Comparison of ENCODE assay signal across 8 cellular contexts in the genomic region with DNA sequence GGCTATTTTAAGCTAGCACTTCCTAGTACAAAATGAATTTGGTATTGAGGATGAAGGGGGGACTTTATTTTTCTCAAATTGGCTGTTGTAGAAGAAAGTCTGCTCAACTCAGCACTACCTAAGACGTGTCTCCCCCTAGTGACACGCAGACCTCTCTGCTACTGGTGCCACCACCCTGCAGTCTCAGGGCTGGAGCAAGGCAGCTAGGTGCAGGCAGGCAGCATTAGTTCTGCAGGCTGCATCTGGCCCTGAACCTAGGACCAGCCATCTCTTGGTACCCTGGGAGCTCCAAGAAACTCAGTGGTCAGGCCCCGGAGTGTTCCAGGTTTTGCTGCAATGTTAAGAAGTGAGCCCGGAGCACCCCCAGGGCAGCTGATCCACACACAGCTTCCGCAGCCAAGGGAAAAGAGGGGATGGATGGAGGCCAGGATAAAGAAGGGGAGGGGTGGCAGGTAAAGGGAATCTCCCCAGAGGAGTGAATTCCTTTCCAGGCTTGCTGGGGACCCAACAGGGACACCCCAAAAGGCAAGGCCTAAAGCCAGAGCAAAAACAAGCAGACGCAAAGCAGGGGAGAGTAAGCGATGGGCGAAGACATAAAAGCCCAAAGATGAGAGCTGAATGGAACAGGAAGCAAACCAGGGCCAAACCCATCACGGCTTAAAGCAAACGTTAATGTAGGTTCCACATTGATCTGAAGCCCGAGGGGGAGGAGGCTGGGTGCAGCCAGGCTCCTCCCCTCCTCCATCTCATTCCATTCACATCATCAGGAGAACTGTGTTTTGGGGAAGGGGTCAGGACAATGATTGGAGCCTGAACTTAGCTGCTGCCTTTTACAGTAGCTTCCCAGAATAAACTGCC.
DNase-seq lines count a peak whose midpoint lies in the region; ATAC-seq, FAIRE-seq and TF ChIP-seq lines count a peak whose summit lies in the region.

No MANE protein-coding gene starts in this region.

- H3K4me1 Mint-ChIP-seq in activated CD4-positive, alpha-beta T cell treated with anti-CD3 and anti-CD28 coated beads, Interleukin-2, amount 10 ng/mL, durations not matched to agents 24 days and 14 days, result peaks cover 22% of the 10 kb centered on the region

- H3K27ac ChIP-seq in upper lobe of right lung, result peak overlapping the region; percentile 58

- peak; percentile 83 for FAIRE-seq in HTR-8/SVneo (lab: Jason Lieb, UNC)

- H3K9me3 ChIP-seq in upper lobe of right lung, result no peaks in the 10 kb centered on the region

- H3K27ac Mint-ChIP-seq in activated CD4-positive, alpha-beta T cell treated with anti-CD3 and anti-CD28 coated beads, Interleukin-2, amount 10 ng/mL, durations not matched to agents 24 days and 14 days, result no peak overlapping the region

- H3K4me3 Mint-ChIP-seq in activated CD4-positive, alpha-beta T cell treated with anti-CD3 and anti-CD28 coated beads, Interleukin-2, amount 10 ng/mL, durations not matched to agents 24 days and 14 days, result no peak overlapping the region

- H3K27me3 ChIP-seq in upper lobe of right lung, result no peaks in the 10 kb centered on the region

- H3K36me3 Mint-ChIP-seq in activated CD4-positive, alpha-beta T cell treated with anti-CD3 and anti-CD28 coated beads, Interleukin-2, amount 10 ng/mL, durations not matched to agents 24 days and 14 days (ENCODE audit: low read depth), result no peaks in the 10 kb centered on the region

- H3K9me3 Mint-ChIP-seq in activated CD4-positive, alpha-beta T cell treated with anti-CD3 and anti-CD28 coated beads, Interleukin-2, amount 10 ng/mL, durations not matched to agents 24 days and 14 days, result no peaks in the 10 kb centered on the region

- H3K36me3 ChIP-seq in upper lobe of right lung, result no peaks in the 10 kb centered on the region

- peak; percentile 29 for TF ChIP-seq CTCF in upper lobe of right lung (IDR thresholded peaks at IDR 0.05)

- peak; percentile 40 for ATAC-seq in upper lobe of right lung
- no peak for ATAC-seq in HG02759 (IDR thresholded peaks at IDR 0.05; ENCODE audit: unreplicated experiment)
- ATAC-seq in GM21529 (IDR thresholded peaks at IDR 0.05; ENCODE audit: unreplicated experiment), result no peak

- intact Hi-C loops in activated CD4-positive, alpha-beta T cell treated with anti-CD3 and anti-CD28 coated beads, Interleukin-2, amount 10 ng/mL, durations not matched to agents 24 days and 14 days (cut with micrococcal nuclease), result no loop called here
- intact Hi-C loops in upper lobe of right lung (cut with DNase I), result no loop called here

- H3K4me3 ChIP-seq in upper lobe of right lung, result no peak overlapping the region

- peaks cover 8% of the 10 kb centered on the region for H3K27me3 Mint-ChIP-seq in activated CD4-positive, alpha-beta T cell treated with anti-CD3 and anti-CD28 coated beads, Interleukin-2, amount 10 ng/mL, durations not matched to agents 24 days and 14 days

- H3K4me1 ChIP-seq in upper lobe of right lung, result peaks cover 14% of the 10 kb centered on the region

- peak; percentile 72 for DNase-seq in activated CD4-positive, alpha-beta T cell treated with anti-CD3 and anti-CD28 coated beads, Interleukin-2, amount 10 ng/mL, durations not matched to agents 24 days and 14 days
- DNase-seq in activated CD4-positive, alpha-beta T cell treated with anti-CD3 and anti-CD28 coated beads, Interleukin-2, amount 50 U/mL, for 4 hours, result no peak
- DNase-seq in HTR-8/SVneo (ENCODE audit: insufficient read length, low spot score) (peak; percentile 51), amniotic epithelial cell (ENCODE audit: low read depth) (peak; percentile 17), iris pigment epithelial cell (ENCODE audit: low read depth) (peak; percentile 41), upper lobe of right lung (no peak)

Comparison
In these comparisons a context has a peak if more than half of its experiments do, and no peak if none do; other contexts are left out.
1. DNase-seq: peak in activated CD4-positive, alpha-beta T cell treated with anti-CD3 and anti-CD28 coated beads, Interleukin-2, amount 10 ng/mL, durations not matched to agents 24 days and 14 days (single experiment), HTR-8/SVneo (single experiment), amniotic epithelial cell (single experiment) and iris pigment epithelial cell (single experiment); none in activated CD4-positive, alpha-beta T cell treated with anti-CD3 and anti-CD28 coated beads, Interleukin-2, amount 50 U/mL, for 4 hours (0 of 2) and upper lobe of right lung (single experiment).